9 cellular contexts compared by ENCODE assay signal in genomic region chr9:129182625-129183494, GRCh38. TPM values are rescaled to one million over a fixed set of nuclear protein-coding genes. Genes with fewer than 3 reads are reported as not detected.
DNase-seq lines count a peak whose midpoint lies in the region; TF ChIP-seq lines count a peak whose summit lies in the region.
"Had no signal": no experiment of that assay in that cellular context is flagged by ENCODE, and none has a peak within 500 bp of the region (broad histone marks: within the 10 kb centered on the region; RNA-seq: fewer than 3 reads in every experiment).

No MANE protein-coding gene starts in this region.

- no peaks in the 10 kb centered on the region for H3K36me3 Mint-ChIP-seq in endodermal cell (ENCODE audit: low read depth)
- no peaks in the 10 kb centered on the region for H3K36me3 Mint-ChIP-seq in neural crest cell (ENCODE audit: low read depth)

- H3K4me3 Mint-ChIP-seq in endodermal cell (peak overlapping the region; percentile 26), neural crest cell (peak overlapping the region; percentile 65)
- H3K4me3 Mint-ChIP-seq: activated CD4-positive, alpha-beta T cell treated with anti-CD3 and anti-CD28 coated beads, Interleukin-2, amount 10 ng/mL, durations not matched to agents 7 days and 5 days had no signal

- 39 to 59% methylated on average over 8 to 20 of the region's 20 CpGs for WGBS in endodermal cell (ENCODE audit: insufficient coverage in 1 of 2, insufficient read length in 1 of 2), 2 experiments

- peaks cover 48% of the 10 kb centered on the region for H3K4me1 Mint-ChIP-seq in endodermal cell
- H3K4me1 Mint-ChIP-seq in neural crest cell: peaks cover 56% of the 10 kb centered on the region

- H3K27me3 ChIP-seq in endodermal cell (ENCODE audit: control insufficient read depth, insufficient read depth, low read length, poor library complexity, severe bottlenecking): peaks cover 23% of the 10 kb centered on the region

- no peaks in the 10 kb centered on the region for H3K36me3 ChIP-seq in endodermal cell (ENCODE audit: control insufficient read depth, insufficient read depth, low read length)

- H3K4me3 ChIP-seq in endodermal cell (ENCODE audit: low read length) (no peak overlapping the region), coronary artery (no peak overlapping the region)

- H3K27ac ChIP-seq in endodermal cell (ENCODE audit: low read depth, low read length) (no peak overlapping the region), coronary artery (no peak overlapping the region)

- DNase-seq in NCI-H69 (lab: John Stamatoyannopoulos, UW) (peak; percentile 31), endodermal cell (peak; percentile 94), neural crest cell (ENCODE audit: low read depth, low spot score) (peak; percentile 71), medulla oblongata (ENCODE audit: extremely low spot score) (no peak), NCI-H128 (lab: John Stamatoyannopoulos, UW; ENCODE audit: unreplicated experiment) (no peak), coronary artery (ENCODE audit: low spot score) (no peak)
- no peak for DNase-seq in activated CD4-positive, CD25-positive, alpha-beta regulatory T cell (lab: John Stamatoyannopoulos, UW)
- DNase-seq: activated CD4-positive, alpha-beta T cell treated with anti-CD3 and anti-CD28 coated beads, Interleukin-2, amount 10 ng/mL, durations not matched to agents 7 days and 5 days had no signal

- no peaks in the 10 kb centered on the region for H3K9me3 Mint-ChIP-seq in endodermal cell
- no peaks in the 10 kb centered on the region for H3K9me3 Mint-ChIP-seq in neural crest cell

- H3K4me1 ChIP-seq in endodermal cell (ENCODE audit: control insufficient read depth, insufficient read depth, low read length): peaks cover 27% of the 10 kb centered on the region

- peak; percentile 34 for TF ChIP-seq CTCF in GM12873 (IDR thresholded peaks at IDR 0.05; ENCODE audit: insufficient read depth, low read depth, low read length, missing control alignments)
- peak; percentile 88 for TF ChIP-seq CTCF in endodermal cell (conservative IDR thresholded peaks at IDR 0.05)
- TF ChIP-seq CTCF in neural crest cell (conservative IDR thresholded peaks at IDR 0.05): peak; percentile 60
- TF ChIP-seq CTCF in coronary artery (IDR thresholded peaks at IDR 0.05): no peak

- peaks cover 5% of the 10 kb centered on the region for H3K9me3 ChIP-seq in endodermal cell (ENCODE audit: control insufficient read depth, low read length)

- peak overlapping the region; percentile 26 for H3K27ac Mint-ChIP-seq in endodermal cell
- no peak overlapping the region for H3K27ac Mint-ChIP-seq in neural crest cell (ENCODE audit: unreplicated experiment)
- H3K27ac Mint-ChIP-seq: activated CD4-positive, alpha-beta T cell treated with anti-CD3 and anti-CD28 coated beads, Interleukin-2, amount 10 ng/mL, durations not matched to agents 7 days and 5 days had no signal

- peaks cover 62% of the 10 kb centered on the region for H3K27me3 Mint-ChIP-seq in endodermal cell (ENCODE audit: insufficient read depth)
- H3K27me3 Mint-ChIP-seq in neural crest cell (ENCODE audit: low read depth): peaks cover 4% of the 10 kb centered on the region
- H3K27me3 Mint-ChIP-seq: activated CD4-positive, alpha-beta T cell treated with anti-CD3 and anti-CD28 coated beads, Interleukin-2, amount 10 ng/mL, durations not matched to agents 7 days and 5 days had no signal

- no peak overlapping the region for H3K9ac ChIP-seq in endodermal cell (ENCODE audit: extremely low read depth, low read length, poor library complexity, severe bottlenecking)

RNA-seq across cellular contexts. Expression of gene IER5L, which starts 4.8 kb away (rescaled TPM):
- 1 to 10 TPM; 6.8 to 8.1 TPM for total RNA-seq in endodermal cell
- polyA plus RNA-seq in endodermal cell (2013, experiment 1 of 2): 48.3 TPM
- 51.1 TPM for polyA plus RNA-seq in endodermal cell (2013, experiment 2 of 2)
- 19.1 and 19.9 TPM in 2 replicates for total RNA-seq in neural crest cell

Comparison
In these comparisons a context has a peak if more than half of its experiments do, and no peak if none do; other contexts are left out.
1. DNase-seq: peak in NCI-H69 (single experiment), endodermal cell (single experiment) and neural crest cell (single experiment); none in medulla oblongata (single experiment), NCI-H128 (single experiment), activated CD4-positive, CD25-positive, alpha-beta regulatory T cell (0 of 4) and coronary artery (single experiment).